ENCODE assay signal across 8 cellular contexts in genomic region chr12:49568442-49568776, GRCh38. TPM values are rescaled to one million over a fixed set of nuclear protein-coding genes. Genes with fewer than 3 reads are reported as not detected.
DNase-seq lines count a peak whose midpoint lies in the region; ATAC-seq and TF ChIP-seq lines count a peak whose summit lies in the region.

No MANE protein-coding gene starts in this region.

- H3K4me1 ChIP-seq in thoracic aorta (ENCODE audit: control insufficient read depth in 1 of 2, low read depth in 2 of 2) = peaks cover 12 to 24% of the 10 kb centered on the region in 2 donors

- H3K36me3 Mint-ChIP-seq in activated T-helper 2 cell treated with anti-CD3 and anti-CD28 coated beads, Interferon-gamma antibody, Interleukin-2, Interleukin-4, amounts not matched to agents 10 μg/mL and 5 μg/mL and 100 μg/mL, durations not matched to agents 14 hours and 24 hours and 36 hours (ENCODE audit: low read depth) = peaks cover 28% of the 10 kb centered on the region

- no peak for DNase-seq in activated T-helper 2 cell treated with anti-CD3 and anti-CD28 coated beads, Interferon-gamma antibody, Interleukin-2, Interleukin-4, amounts not matched to agents 10 μg/mL and 5 μg/mL and 100 μg/mL, durations not matched to agents 14 hours and 24 hours and 36 hours (ENCODE audit: low spot score)
- DNase-seq in kidney epithelial cell (ENCODE audit: low read depth) (no peak), thoracic aorta (ENCODE audit: low spot score) (no peak), KG1 (lab: John Stamatoyannopoulos, UW) (no peak), AG20443 (ENCODE audit: low spot score) (no peak), SKM-1 treated with dmso at 0.1 percent for 144 hours (lab: John Stamatoyannopoulos, UW; ENCODE audit: unreplicated experiment) (no peak)

- H3K27ac Mint-ChIP-seq in activated T-helper 2 cell treated with anti-CD3 and anti-CD28 coated beads, Interferon-gamma antibody, Interleukin-2, Interleukin-4, amounts not matched to agents 10 μg/mL and 5 μg/mL and 100 μg/mL, durations not matched to agents 14 hours and 24 hours and 36 hours = peak overlapping the region; percentile 99

- H3K27me3 ChIP-seq in kidney epithelial cell (ENCODE audit: control insufficient read depth, insufficient read depth, low read length) = no peaks in the 10 kb centered on the region
- no peaks in the 10 kb centered on the region for H3K27me3 ChIP-seq in thoracic aorta (replicated peaks; ENCODE audit: insufficient read depth)

- no peaks in the 10 kb centered on the region for H3K27me3 Mint-ChIP-seq in activated T-helper 2 cell treated with anti-CD3 and anti-CD28 coated beads, Interferon-gamma antibody, Interleukin-2, Interleukin-4, amounts not matched to agents 10 μg/mL and 5 μg/mL and 100 μg/mL, durations not matched to agents 14 hours and 24 hours and 36 hours (ENCODE audit: low read depth)

- peak overlapping the region; percentile 99 for H3K4me3 Mint-ChIP-seq in activated T-helper 2 cell treated with anti-CD3 and anti-CD28 coated beads, Interferon-gamma antibody, Interleukin-2, Interleukin-4, amounts not matched to agents 10 μg/mL and 5 μg/mL and 100 μg/mL, durations not matched to agents 14 hours and 24 hours and 36 hours (ENCODE audit: low read depth)

- H3K9me3 ChIP-seq in thoracic aorta = no peaks in the 10 kb centered on the region

- H3K4me3 ChIP-seq in kidney epithelial cell (ENCODE audit: low read depth, low read length) = peak overlapping the region; percentile 89
- H3K4me3 ChIP-seq in thoracic aorta = peak overlapping the region; percentile 95

- TF ChIP-seq CTCF in kidney epithelial cell (IDR thresholded peaks at IDR 0.05; ENCODE audit: insufficient read depth, low read length, poor library complexity, severe bottlenecking) = no peak
- no peak for TF ChIP-seq CTCF in thoracic aorta (IDR thresholded peaks at IDR 0.05)

- H3K36me3 ChIP-seq in kidney epithelial cell (ENCODE audit: control insufficient read depth, insufficient read depth, low read length) (no peaks in the 10 kb centered on the region), thoracic aorta (peaks cover 13% of the 10 kb centered on the region)

- intact Hi-C loops in activated T-helper 2 cell treated with anti-CD3 and anti-CD28 coated beads, Interferon-gamma antibody, Interleukin-2, Interleukin-4, amounts not matched to agents 10 μg/mL and 5 μg/mL and 100 μg/mL, durations not matched to agents 14 hours and 24 hours and 36 hours (cut with micrococcal nuclease) = loop anchor here (1.0 to 5.0 kb wide), 3 partner anchors 54 to 201 kb away; partner anchors contain the start of genes FMNL3, PRPF40B and SPATS2

- ATAC-seq in GM19043 (IDR thresholded peaks at IDR 0.05; ENCODE audit: low read depth, unreplicated experiment) (peak; percentile 4), HG03060 (IDR thresholded peaks at IDR 0.05; ENCODE audit: low read depth, unreplicated experiment) (peak; percentile 13), thoracic aorta (ENCODE audit: insufficient number of reproducible peaks, low FRiP score, low read depth) (no peak)

- peak overlapping the region; percentile 70 to 80 for H3K27ac ChIP-seq in thoracic aorta

- H3K9me3 Mint-ChIP-seq in activated T-helper 2 cell treated with anti-CD3 and anti-CD28 coated beads, Interferon-gamma antibody, Interleukin-2, Interleukin-4, amounts not matched to agents 10 μg/mL and 5 μg/mL and 100 μg/mL, durations not matched to agents 14 hours and 24 hours and 36 hours = no peaks in the 10 kb centered on the region

- peaks cover 42% of the 10 kb centered on the region for H3K4me1 Mint-ChIP-seq in activated T-helper 2 cell treated with anti-CD3 and anti-CD28 coated beads, Interferon-gamma antibody, Interleukin-2, Interleukin-4, amounts not matched to agents 10 μg/mL and 5 μg/mL and 100 μg/mL, durations not matched to agents 14 hours and 24 hours and 36 hours (ENCODE audit: low read depth)

RNA-seq across cellular contexts. Expression of gene MCRS1, which starts 0.5 kb away (rescaled TPM):
- total RNA-seq in activated T-helper 2 cell treated with anti-CD3 and anti-CD28 coated beads, Interferon-gamma antibody, Interleukin-2, Interleukin-4, amounts not matched to agents 10 μg/mL and 5 μg/mL and 100 μg/mL, durations not matched to agents 14 hours and 24 hours and 36 hours = 67.9 and 73.0 TPM in 2 replicates
- 76.3 and 79.7 TPM in 2 replicates for total RNA-seq in kidney epithelial cell
- 10 to 100 TPM; 46.6 TPM for total RNA-seq in thoracic aorta

RNA-seq across cellular contexts. Expression of gene KCNH3, which starts 29.6 kb away (rescaled TPM):
- 2.1 and 2.9 TPM in 2 replicates for total RNA-seq in activated T-helper 2 cell treated with anti-CD3 and anti-CD28 coated beads, Interferon-gamma antibody, Interleukin-2, Interleukin-4, amounts not matched to agents 10 μg/mL and 5 μg/mL and 100 μg/mL, durations not matched to agents 14 hours and 24 hours and 36 hours
- 0.21 and 0.41 TPM in 2 replicates for total RNA-seq in kidney epithelial cell
- total RNA-seq in thoracic aorta = under 1 TPM; 0.35 to 0.95 TPM

RNA-seq across cellular contexts. Expression of gene FAM186B, which starts 37.0 kb away (rescaled TPM):
- 0.30 and 0.37 TPM in 2 replicates for total RNA-seq in activated T-helper 2 cell treated with anti-CD3 and anti-CD28 coated beads, Interferon-gamma antibody, Interleukin-2, Interleukin-4, amounts not matched to agents 10 μg/mL and 5 μg/mL and 100 μg/mL, durations not matched to agents 14 hours and 24 hours and 36 hours
- total RNA-seq in kidney epithelial cell (0.14 and 0.21 TPM in 2 replicates), thoracic aorta (under 1 TPM; 0.42 to 0.54 TPM)

RNA-seq across cellular contexts. Expression of gene PRPF40B, which starts 55.0 kb away (rescaled TPM):
- 10.1 and 13.3 TPM in 2 replicates for total RNA-seq in activated T-helper 2 cell treated with anti-CD3 and anti-CD28 coated beads, Interferon-gamma antibody, Interleukin-2, Interleukin-4, amounts not matched to agents 10 μg/mL and 5 μg/mL and 100 μg/mL, durations not matched to agents 14 hours and 24 hours and 36 hours
- total RNA-seq in kidney epithelial cell = 15.3 and 16.3 TPM in 2 replicates
- 10 to 100 TPM; 21.9 to 31.4 TPM for total RNA-seq in thoracic aorta
